ENCODE assay signal across 1 cellular context in genomic region chr6:30564114-30564513, GRCh38.
TF ChIP-seq lines count a peak whose summit lies in the region.

No MANE protein-coding gene starts in this region.

TF ChIP-seq in HEK293, 187 proteins besides CTCF, POLR2A, EP300 and RAD21 (continued from another document):
- TF ChIP-seq, protein P1, sequence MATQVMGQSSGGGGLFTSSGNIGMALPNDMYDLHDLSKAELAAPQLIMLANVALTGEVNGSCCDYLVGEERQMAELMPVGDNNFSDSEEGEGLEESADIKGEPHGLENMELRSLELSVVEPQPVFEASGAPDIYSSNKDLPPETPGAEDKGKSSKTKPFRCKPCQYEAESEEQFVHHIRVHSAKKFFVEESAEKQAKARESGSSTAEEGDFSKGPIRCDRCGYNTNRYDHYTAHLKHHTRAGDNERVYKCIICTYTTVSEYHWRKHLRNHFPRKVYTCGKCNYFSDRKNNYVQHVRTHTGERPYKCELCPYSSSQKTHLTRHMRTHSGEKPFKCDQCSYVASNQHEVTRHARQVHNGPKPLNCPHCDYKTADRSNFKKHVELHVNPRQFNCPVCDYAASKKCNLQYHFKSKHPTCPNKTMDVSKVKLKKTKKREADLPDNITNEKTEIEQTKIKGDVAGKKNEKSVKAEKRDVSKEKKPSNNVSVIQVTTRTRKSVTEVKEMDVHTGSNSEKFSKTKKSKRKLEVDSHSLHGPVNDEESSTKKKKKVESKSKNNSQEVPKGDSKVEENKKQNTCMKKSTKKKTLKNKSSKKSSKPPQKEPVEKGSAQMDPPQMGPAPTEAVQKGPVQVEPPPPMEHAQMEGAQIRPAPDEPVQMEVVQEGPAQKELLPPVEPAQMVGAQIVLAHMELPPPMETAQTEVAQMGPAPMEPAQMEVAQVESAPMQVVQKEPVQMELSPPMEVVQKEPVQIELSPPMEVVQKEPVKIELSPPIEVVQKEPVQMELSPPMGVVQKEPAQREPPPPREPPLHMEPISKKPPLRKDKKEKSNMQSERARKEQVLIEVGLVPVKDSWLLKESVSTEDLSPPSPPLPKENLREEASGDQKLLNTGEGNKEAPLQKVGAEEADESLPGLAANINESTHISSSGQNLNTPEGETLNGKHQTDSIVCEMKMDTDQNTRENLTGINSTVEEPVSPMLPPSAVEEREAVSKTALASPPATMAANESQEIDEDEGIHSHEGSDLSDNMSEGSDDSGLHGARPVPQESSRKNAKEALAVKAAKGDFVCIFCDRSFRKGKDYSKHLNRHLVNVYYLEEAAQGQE (tag by site-specific recombination; IDR thresholded peaks at IDR 0.05) = no peak
- no peak for TF ChIP-seq ZNF423 (tag by site-specific recombination; IDR thresholded peaks at IDR 0.05)
- TF ChIP-seq ZNF544 (tag by site-specific recombination; IDR thresholded peaks at IDR 0.05) = no peak
- no peak for TF ChIP-seq KLF10 (tag by site-specific recombination; IDR thresholded peaks at IDR 0.05)
- TF ChIP-seq, protein P2, sequence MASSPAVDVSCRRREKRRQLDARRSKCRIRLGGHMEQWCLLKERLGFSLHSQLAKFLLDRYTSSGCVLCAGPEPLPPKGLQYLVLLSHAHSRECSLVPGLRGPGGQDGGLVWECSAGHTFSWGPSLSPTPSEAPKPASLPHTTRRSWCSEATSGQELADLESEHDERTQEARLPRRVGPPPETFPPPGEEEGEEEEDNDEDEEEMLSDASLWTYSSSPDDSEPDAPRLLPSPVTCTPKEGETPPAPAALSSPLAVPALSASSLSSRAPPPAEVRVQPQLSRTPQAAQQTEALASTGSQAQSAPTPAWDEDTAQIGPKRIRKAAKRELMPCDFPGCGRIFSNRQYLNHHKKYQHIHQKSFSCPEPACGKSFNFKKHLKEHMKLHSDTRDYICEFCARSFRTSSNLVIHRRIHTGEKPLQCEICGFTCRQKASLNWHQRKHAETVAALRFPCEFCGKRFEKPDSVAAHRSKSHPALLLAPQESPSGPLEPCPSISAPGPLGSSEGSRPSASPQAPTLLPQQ (tag by site-specific recombination; IDR thresholded peaks at IDR 0.05) = no peak
- no peak for TF ChIP-seq ZNF518A (tag by site-specific recombination; conservative IDR thresholded peaks at IDR 0.05; ENCODE audit: low read depth)
- no peak for TF ChIP-seq GLI4 (tag by site-specific recombination; IDR thresholded peaks at IDR 0.05)
- no peak for TF ChIP-seq ZNF664 (tag by site-specific recombination; IDR thresholded peaks at IDR 0.05)
- TF ChIP-seq REPIN1 (tag by site-specific recombination; IDR thresholded peaks at IDR 0.05; ENCODE audit: low read depth) = no peak
- no peak for TF ChIP-seq FEZF1 (tag by site-specific recombination; IDR thresholded peaks at IDR 0.05)
